Comparison of ENCODE assay signal across 22 cellular contexts in genomic region chr4:75391489-75392166, GRCh38.
"Had no signal": no experiment of that assay in that cellular context is flagged by ENCODE, and none has a peak within 500 bp of the region (broad histone marks: within the 10 kb centered on the region; RNA-seq: fewer than 3 reads in every experiment).

No MANE protein-coding gene starts in this region.

- H3K27ac Mint-ChIP-seq: activated CD8-positive, alpha-beta T cell treated with anti-CD3 and anti-CD28 coated beads for 36 hours; activated naive CD8-positive, alpha-beta T cell treated with anti-CD3 and anti-CD28 coated beads for 36 hours; activated T-helper 17 cell treated with anti-CD3 and anti-CD28 coated beads, Interleukin-2, amount 50 U/mL, for 72 hours; dendritic cell treated with granulocyte-macrophage colony-stimulating factor and Interleukin-4, amounts not matched to agents 40 ng/mL and 50 ng/mL, for 4 days; type B pancreatic cell had no signal

- H3K4me3 ChIP-seq: cardiac muscle cell, gastrocnemius medialis, heart right ventricle, prostate gland, right atrium auricular region, stomach, testis had no signal

- H3K27me3 Mint-ChIP-seq: dendritic cell treated with granulocyte-macrophage colony-stimulating factor and Interleukin-4, amounts not matched to agents 40 ng/mL and 50 ng/mL, for 4 days had no signal

- H3K27me3 ChIP-seq: cardiac muscle cell, gastrocnemius medialis, heart right ventricle, right atrium auricular region, stomach, testis had no signal

- H3K9me3 ChIP-seq: gastrocnemius medialis, heart right ventricle, prostate gland, right atrium auricular region, stomach, testis had no signal

- H3K36me3 Mint-ChIP-seq: activated naive CD8-positive, alpha-beta T cell treated with anti-CD3 and anti-CD28 coated beads for 36 hours; type B pancreatic cell had no signal

- H3K4me1 ChIP-seq: gastrocnemius medialis, heart right ventricle, prostate gland, right atrium auricular region, stomach, testis had no signal

- ATAC-seq: activated CD8-positive, alpha-beta T cell treated with anti-CD3 and anti-CD28 coated beads for 36 hours; activated T-helper 17 cell treated with anti-CD3 and anti-CD28 coated beads, Interleukin-2, amount 50 U/mL, for 72 hours; esophagus mucosa; gastrocnemius medialis; heart right ventricle; left ventricle myocardium superior had no signal

- H3K4me3 Mint-ChIP-seq: activated CD8-positive, alpha-beta T cell treated with anti-CD3 and anti-CD28 coated beads for 36 hours; activated naive CD8-positive, alpha-beta T cell treated with anti-CD3 and anti-CD28 coated beads for 36 hours; activated T-helper 17 cell treated with anti-CD3 and anti-CD28 coated beads, Interleukin-2, amount 50 U/mL, for 72 hours; dendritic cell treated with granulocyte-macrophage colony-stimulating factor and Interleukin-4, amounts not matched to agents 40 ng/mL and 50 ng/mL, for 4 days; neural crest cell; type B pancreatic cell had no signal

- DNase-seq: activated CD4-positive, alpha-beta T cell treated with anti-CD3 and anti-CD28 coated beads for 48 hours; activated CD8-positive, alpha-beta T cell treated with anti-CD3 and anti-CD28 coated beads for 36 hours; activated naive CD4-positive, alpha-beta T cell; activated naive CD8-positive, alpha-beta T cell treated with anti-CD3 and anti-CD28 coated beads for 36 hours; activated T-cell treated with anti-CD3 and anti-CD28 coated beads, Interleukin-2, amount 50 U/mL, for 1 hour; amniotic stem cell; effector CD8-positive, alpha-beta T cell; gastrocnemius medialis; heart right ventricle; kidney glomerular epithelial cell; left ventricle myocardium superior; stimulated activated CD4-positive, alpha-beta T cell treated with anti-CD3 and anti-CD28 coated beads, Interleukin-2, amount 100 ng/mL, for 24 hours; stomach; testis had no signal

- H3K9me3 Mint-ChIP-seq: activated CD8-positive, alpha-beta T cell treated with anti-CD3 and anti-CD28 coated beads for 36 hours; activated naive CD8-positive, alpha-beta T cell treated with anti-CD3 and anti-CD28 coated beads for 36 hours; neural crest cell; type B pancreatic cell had no signal

- H3K4me1 Mint-ChIP-seq: activated naive CD8-positive, alpha-beta T cell treated with anti-CD3 and anti-CD28 coated beads for 36 hours; activated T-helper 17 cell treated with anti-CD3 and anti-CD28 coated beads, Interleukin-2, amount 50 U/mL, for 72 hours had no signal

- H3K36me3 ChIP-seq: cardiac muscle cell, gastrocnemius medialis, heart right ventricle, prostate gland, right atrium auricular region, stomach had no signal

- H3K27ac ChIP-seq: cardiac muscle cell, gastrocnemius medialis, heart right ventricle, prostate gland, right atrium auricular region, stomach, testis had no signal
